11 cellular contexts compared by ENCODE assay signal in genomic region chr9:91159664-91160121, GRCh38.
A peak's percentile ranks its signal among the peaks of the same experiment; 100 is the strongest.
DNase-seq lines count a peak whose midpoint lies in the region; TF ChIP-seq lines count a peak whose summit lies in the region.
"Had no signal": no experiment of that assay in that cellular context is flagged by ENCODE, and none has a peak within 500 bp of the region (broad histone marks: within the 10 kb centered on the region; RNA-seq: fewer than 3 reads in every experiment).

No MANE protein-coding gene starts in this region.

- WGBS in endodermal cell (ENCODE audit: insufficient coverage in 1 of 2, insufficient read length in 1 of 2), 2 experiments = 88 to 91% methylated on average over 11 to 27 of the region's 27 CpGs

- H3K4me1 Mint-ChIP-seq in endodermal cell = peaks cover 6% of the 10 kb centered on the region

- no peaks in the 10 kb centered on the region for H3K27me3 ChIP-seq in endodermal cell (ENCODE audit: control insufficient read depth, insufficient read depth, low read length, poor library complexity, severe bottlenecking)
- H3K27me3 ChIP-seq in mucosa of stomach (ENCODE audit: control insufficient read depth, insufficient read depth, low read length) = no peaks in the 10 kb centered on the region
- no peaks in the 10 kb centered on the region for H3K27me3 ChIP-seq in tibial artery

- H3K4me3 ChIP-seq in endodermal cell (ENCODE audit: low read length) (no peak overlapping the region), mucosa of stomach (ENCODE audit: low read length) (no peak overlapping the region), tibial artery (peak overlapping the region; percentile 12 to 28)

- no peak overlapping the region for H3K27ac Mint-ChIP-seq in endodermal cell

- H3K36me3 ChIP-seq in endodermal cell (ENCODE audit: control insufficient read depth, insufficient read depth, low read length) = no peaks in the 10 kb centered on the region
- H3K36me3 ChIP-seq in mucosa of stomach (ENCODE audit: control insufficient read depth, insufficient read depth, low read length) = no peaks in the 10 kb centered on the region
- H3K36me3 ChIP-seq in tibial artery = no peaks in the 10 kb centered on the region

- peak; percentile 55 for DNase-seq in activated CD8-positive, alpha-beta memory T cell treated with anti-CD3 and anti-CD28 coated beads for 24 hours
- no peak for DNase-seq in activated CD8-positive, alpha-beta memory T cell treated with anti-CD3 and anti-CD28 coated beads, Interleukin-2, amount 50 U/mL, for 4 hours
- DNase-seq in endodermal cell = peak; percentile 62
- peak in 1 of 2 donors; percentile 76 for DNase-seq in tibial artery
- DNase-seq in foreskin melanocyte = no peak
- no peak for DNase-seq in DMS114 treated with DMSO at 0.1 percent for 48 hours (lab: John Stamatoyannopoulos, UW; ENCODE audit: unreplicated experiment)
- DNase-seq in globus pallidus (ENCODE audit: low spot score) = no peak
- DNase-seq: activated naive CD4-positive, alpha-beta T cell; NCI-H1436 treated with DMSO at 0.1 percent for 48 hours; stimulated activated CD4-positive, alpha-beta T cell treated with anti-CD3 and anti-CD28 coated beads, Interleukin-4, amount 100 ng/mL, for 24 hours had no signal

- no peaks in the 10 kb centered on the region for H3K9me3 ChIP-seq in endodermal cell (ENCODE audit: control insufficient read depth, low read length)
- no peaks in the 10 kb centered on the region for H3K9me3 ChIP-seq in mucosa of stomach (ENCODE audit: control insufficient read depth, low read length)
- H3K9me3 ChIP-seq in tibial artery = peaks cover 0 to 5% (median 0%) of the 10 kb centered on the region in 3 donors

- H3K4me3 Mint-ChIP-seq in endodermal cell = no peak overlapping the region

- intact Hi-C loops in tibial artery (cut with DNase I; ENCODE audit: low total_unique reads) = no loop called here

- no peaks in the 10 kb centered on the region for H3K4me1 ChIP-seq in endodermal cell (ENCODE audit: control insufficient read depth, insufficient read depth, low read length)
- H3K4me1 ChIP-seq in mucosa of stomach (ENCODE audit: control insufficient read depth, insufficient read depth, low read length) = peaks cover 45% of the 10 kb centered on the region
- peaks cover 0 to 8% (median 0%) of the 10 kb centered on the region in 4 donors for H3K4me1 ChIP-seq in tibial artery

- no peaks in the 10 kb centered on the region for H3K27me3 Mint-ChIP-seq in endodermal cell (ENCODE audit: insufficient read depth)

- TF ChIP-seq CTCF in endodermal cell (conservative IDR thresholded peaks at IDR 0.05) = no peak
- TF ChIP-seq CTCF in tibial artery (IDR thresholded peaks at IDR 0.05) = no peak

- H3K27ac ChIP-seq in endodermal cell (ENCODE audit: low read depth, low read length) (no peak overlapping the region), tibial artery (peak overlapping the region in 1 of 2 donors; percentile 65)

- H3K36me3 Mint-ChIP-seq in endodermal cell (ENCODE audit: low read depth) = no peaks in the 10 kb centered on the region

- no peaks in the 10 kb centered on the region for H3K9me3 Mint-ChIP-seq in endodermal cell

- H3K9ac ChIP-seq in endodermal cell (ENCODE audit: extremely low read depth, low read length, poor library complexity, severe bottlenecking) = no peak overlapping the region
- peak overlapping the region; percentile 22 for H3K9ac ChIP-seq in mucosa of stomach (ENCODE audit: low read length)

Comparison
In these comparisons a context has a peak if more than half of its experiments do, and no peak if none do; other contexts are left out.
1. DNase-seq: peak in activated CD8-positive, alpha-beta memory T cell treated with anti-CD3 and anti-CD28 coated beads for 24 hours (single experiment) and endodermal cell (single experiment); none in activated CD8-positive, alpha-beta memory T cell treated with anti-CD3 and anti-CD28 coated beads, Interleukin-2, amount 50 U/mL, for 4 hours (single experiment), foreskin melanocyte (single experiment), DMS114 treated with DMSO at 0.1 percent for 48 hours (single experiment) and globus pallidus (single experiment).
2. H3K4me3 ChIP-seq: peak in tibial artery (2 of 2); none in endodermal cell (single experiment) and mucosa of stomach (single experiment).